ENCODE assay signal across 8 cellular contexts in the genomic region with DNA sequence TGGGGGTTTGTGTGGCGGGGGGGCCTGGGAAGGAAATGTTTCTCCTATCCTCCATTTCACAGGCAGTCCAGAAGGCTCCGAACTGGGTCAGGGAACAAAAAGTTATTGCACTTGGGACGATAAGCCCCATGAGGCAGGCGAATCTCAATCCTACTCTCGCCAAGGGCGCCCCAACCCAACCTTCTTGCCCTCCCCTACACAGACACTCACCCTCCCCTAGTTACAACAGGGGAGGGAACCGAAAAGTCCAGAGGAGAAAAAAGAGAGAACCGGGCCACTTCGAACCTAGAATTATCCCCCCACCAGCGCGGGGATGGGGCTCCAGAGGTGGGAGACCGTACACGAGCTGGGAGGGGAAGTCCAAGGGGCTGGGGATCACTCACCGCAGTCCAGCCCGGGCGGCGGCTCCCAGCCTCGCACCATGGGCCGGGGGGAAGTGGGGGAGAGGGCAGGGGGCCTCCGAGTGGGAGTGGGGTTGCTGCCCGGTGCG. TPM values are rescaled to one million over a fixed set of nuclear protein-coding genes. Genes with fewer than 3 reads are reported as not detected.
A peak's percentile ranks its signal among the peaks of the same experiment; 100 is the strongest.
DNase-seq lines count a peak whose midpoint lies in the region; ATAC-seq, FAIRE-seq and TF ChIP-seq lines count a peak whose summit lies in the region.

No MANE protein-coding gene starts in this region.

- in situ Hi-C loops in transverse colon (cut with MboI; ENCODE audit: low pct_ligation_motif_present in 1 of 4, low pct_unique_long_range_greater_than_20kb in 1 of 4, low sequenced_read_pairs in 3 of 4): loop anchor here in 3 of 4 donors (25.0 kb wide), 1 partner anchor 173 kb away; the partner anchor contains the start of genes CEBPE (in 3 of the 3) and CIROP (in 3 of the 3)

- H3K36me3 ChIP-seq in lower lobe of right lung (no peaks in the 10 kb centered on the region), transverse colon (peaks cover 0 to 4% (median 0%) of the 10 kb centered on the region in 4 donors)

- DNase-seq in H54 (ENCODE audit: insufficient read length, low spot score) (peak; percentile 22), M059J (ENCODE audit: low read depth) (peak; percentile 12), cerebellar cortex (ENCODE audit: low spot score) (peak; percentile 26), lower lobe of right lung (no peak), transverse colon (peak; percentile 27), germinal center (ENCODE audit: low spot score) (no peak), NCI-H748 treated with DMSO at 0.1 percent for 48 hours (lab: John Stamatoyannopoulos, UW) (no peak)

- H3K27me3 ChIP-seq in lower lobe of right lung (ENCODE audit: low read depth): no peaks in the 10 kb centered on the region
- no peaks in the 10 kb centered on the region for H3K27me3 ChIP-seq in transverse colon

- H3K27ac ChIP-seq in lower lobe of right lung: peak overlapping the region; percentile 89
- peak overlapping the region; percentile 91 to 98 (median 95) for H3K27ac ChIP-seq in transverse colon

- no peaks in the 10 kb centered on the region for H3K9me3 ChIP-seq in lower lobe of right lung
- H3K9me3 ChIP-seq in transverse colon: no peaks in the 10 kb centered on the region

- no peak for TF ChIP-seq POLR2A in H54 (IDR thresholded peaks at IDR 0.05; ENCODE audit: low read depth, low read length)
- no peak for TF ChIP-seq POLR2A in transverse colon (IDR thresholded peaks at IDR 0.05)

- 0 to 1% methylated on average over 4 to 22 of the region's 22 CpGs for WGBS in transverse colon (ENCODE audit: low coverage in 1 of 2), 2 donors

- H3K4me1 ChIP-seq in lower lobe of right lung: peaks cover 24% of the 10 kb centered on the region
- peaks cover 5 to 22% (median 15%) of the 10 kb centered on the region in 4 donors for H3K4me1 ChIP-seq in transverse colon

- intact Hi-C loops in lower lobe of right lung (cut with DNase I): no loop called here
- intact Hi-C loops in transverse colon (cut with DNase I; ENCODE audit: low total_unique reads): no loop called here

- H3K4me3 ChIP-seq in lower lobe of right lung (peak overlapping the region; percentile 79), transverse colon (peak overlapping the region; percentile 70 to 96 (median 82))

- no peak for FAIRE-seq in H54 (lab: Jason Lieb, UNC)

- ATAC-seq in GM18498 (IDR thresholded peaks at IDR 0.05; ENCODE audit: unreplicated experiment): peak; percentile 27
- ATAC-seq in lower lobe of right lung: peak; percentile 53 to 54

- TF ChIP-seq EP300 in transverse colon (IDR thresholded peaks at IDR 0.05; ENCODE audit: low read depth): no peak

- no peak for TF ChIP-seq CTCF in lower lobe of right lung (IDR thresholded peaks at IDR 0.05)
- TF ChIP-seq CTCF in transverse colon (IDR thresholded peaks at IDR 0.05): no peak

RNA-seq across cellular contexts. Expression of gene HOMEZ, which starts 0.4 kb away (rescaled TPM):
- 9.1 and 11.9 TPM in 2 replicates for total RNA-seq in M059J (2014; rRNA removed; shearing (Covaris generic))
- 12.4 TPM for total RNA-seq in lower lobe of right lung
- 10 to 100 TPM in 2 of 4 donors, 1 to 10 TPM in 2; 1.9 to 12.9 (median 8.6) TPM for total RNA-seq in transverse colon

RNA-seq across cellular contexts. Expression of gene PPP1R3E, which starts 17.1 kb away (rescaled TPM):
- total RNA-seq in M059J (2014; rRNA removed; shearing (Covaris generic)): 3.0 and 5.0 TPM in 2 replicates
- total RNA-seq in lower lobe of right lung: 16.9 TPM
- total RNA-seq in transverse colon: 10 to 100 TPM in 3 of 4 donors, 1 to 10 TPM in 1; 9.1 to 13.9 (median 11.0) TPM

RNA-seq across cellular contexts. Expression of gene BCL2L2, which starts 21.1 kb away (rescaled TPM):
- total RNA-seq in M059J (2014; rRNA removed; shearing (Covaris generic)): 9.5 and 17.1 TPM in 2 replicates
- 43.9 TPM for total RNA-seq in lower lobe of right lung
- 10 to 100 TPM; 23.9 to 49.0 (median 43.0) TPM for total RNA-seq in transverse colon

RNA-seq across cellular contexts. Expression of gene PABPN1, which starts 35.7 kb away (rescaled TPM):
- total RNA-seq in M059J (2014; rRNA removed; shearing (Covaris generic)): 80.8 and 89.2 TPM in 2 replicates
- total RNA-seq in lower lobe of right lung (122 TPM), transverse colon (100 to 1,000 TPM in 1 of 4 donors, 10 to 100 TPM in 3; 50.0 to 149 (median 63.7) TPM)

RNA-seq across cellular contexts. Expression of gene RNF212B, which starts 47.8 kb away (rescaled TPM):
- not detected in 2 replicates for total RNA-seq in M059J (2014; rRNA removed; shearing (Covaris generic))
- total RNA-seq in lower lobe of right lung: not detected
- not detected for total RNA-seq in transverse colon

Comparison
In these comparisons a context has a peak if more than half of its experiments do, and no peak if none do; other contexts are left out.
1. DNase-seq: peak in H54 (single experiment), M059J (single experiment), cerebellar cortex (single experiment) and transverse colon (single experiment); none in lower lobe of right lung (single experiment), germinal center (single experiment) and NCI-H748 treated with DMSO at 0.1 percent for 48 hours (single experiment).